ENCODE assay signal across 8 cellular contexts in the genomic region with DNA sequence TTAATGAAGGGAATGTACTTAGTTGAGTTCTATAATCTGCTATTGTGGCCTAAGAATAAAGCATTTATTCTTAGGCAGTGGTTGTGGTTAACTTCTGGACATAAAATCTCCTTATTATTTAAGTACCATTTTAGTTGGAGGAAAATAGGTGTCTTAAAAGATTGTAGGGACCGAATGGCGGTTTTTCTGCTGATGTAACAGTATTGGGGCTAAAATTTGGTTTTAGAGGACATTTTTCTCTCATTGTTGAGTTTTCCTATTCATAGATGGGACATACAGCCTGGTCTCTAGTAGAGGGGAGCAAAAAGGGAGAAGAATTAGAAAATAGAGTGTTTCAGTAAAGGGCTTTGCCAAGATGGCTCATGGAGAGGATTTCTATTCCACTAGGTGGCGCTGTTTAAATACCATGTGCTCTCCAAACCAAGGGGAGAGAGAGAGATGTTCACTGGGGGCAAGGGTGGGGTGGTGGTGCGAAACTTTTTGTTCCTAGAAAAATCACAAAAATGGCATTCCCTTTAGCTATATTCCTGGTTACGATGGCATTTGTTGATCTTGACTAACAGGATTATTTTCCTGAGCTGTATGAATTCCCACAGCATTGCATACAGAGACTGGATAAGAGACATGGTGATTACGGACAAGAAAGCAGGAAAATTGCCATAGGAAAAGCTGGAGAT. TPM values are rescaled to one million over a fixed set of nuclear protein-coding genes. Genes with fewer than 3 reads are reported as not detected.
A peak's percentile ranks its signal among the peaks of the same experiment; 100 is the strongest.
DNase-seq lines count a peak whose midpoint lies in the region; ATAC-seq and TF ChIP-seq lines count a peak whose summit lies in the region.

No MANE protein-coding gene starts in this region.

- H3K14ac ChIP-seq in mesenchymal stem cell (ENCODE audit: low read length in 2 of 2) = no peak overlapping the region

- CTCF ChIA-PET in AG04449 (lab: Yijun Ruan, JAX) (interaction anchor here (0.7 to 6.9 kb wide), 13 partner anchors 10 to 261 kb away, joined by 3 to 144 read pairs (median 5); partner anchors contain the start of genes FCGR2A, FCRLA and FCRLB), GM10248 (lab: Yijun Ruan, JAX) (interaction anchor here (0.6 to 6.6 kb wide), 18 partner anchors 11 to 550 kb away, joined by 3 to 79 read pairs (median 4); partner anchors contain the start of genes DUSP12, FCGR2A, FCRLA and HSPA6)

- H3K4me3 Mint-ChIP-seq in T-helper 17 cell = no peak overlapping the region

- H3K27ac ChIP-seq in effector memory CD4-positive, alpha-beta T cell (ENCODE audit: insufficient read depth, low read length, poor library complexity, severe bottlenecking) = no peak overlapping the region
- H3K27ac ChIP-seq in mesenchymal stem cell (ENCODE audit: low read length, poor library complexity, severe bottlenecking) = no peak overlapping the region

- POLR2A ChIA-PET in AG04449 (lab: Yijun Ruan, JAX) = no interaction called here
- POLR2A ChIA-PET in GM10248 (lab: Yijun Ruan, JAX) = no interaction called here

- H2AK5ac ChIP-seq in mesenchymal stem cell (ENCODE audit: low read length, severe bottlenecking) = no peak overlapping the region

- peak; percentile 70 for ATAC-seq in T-helper 17 cell
- ATAC-seq in HG02981 (IDR thresholded peaks at IDR 0.05; ENCODE audit: unreplicated experiment) = no peak

- H3K4ac ChIP-seq in mesenchymal stem cell (ENCODE audit: low read depth in 1 of 2, low read length in 2 of 2) = no peak overlapping the region

- H2BK15ac ChIP-seq in mesenchymal stem cell (ENCODE audit: low read depth, poor library complexity, severe bottlenecking) = no peak overlapping the region

- H2BK5ac ChIP-seq in mesenchymal stem cell (ENCODE audit: low read depth, low read length, poor library complexity, severe bottlenecking) = no peak overlapping the region

- no peaks in the 10 kb centered on the region for H3K4me1 ChIP-seq in effector memory CD4-positive, alpha-beta T cell (ENCODE audit: control insufficient read depth, insufficient read depth, low read length, poor library complexity, severe bottlenecking)
- no peaks in the 10 kb centered on the region for H3K4me1 ChIP-seq in mesenchymal stem cell (ENCODE audit: control insufficient read depth, insufficient read depth, low read depth, low read length)

- H3K36me3 Mint-ChIP-seq in T-helper 17 cell (ENCODE audit: low read depth) = no peaks in the 10 kb centered on the region

- no peak overlapping the region for H3K23ac ChIP-seq in mesenchymal stem cell (ENCODE audit: low read length in 2 of 2)

- no peak overlapping the region for H2AFZ ChIP-seq in mesenchymal stem cell (ENCODE audit: low read depth, low read length)

- no peak overlapping the region for H4K91ac ChIP-seq in mesenchymal stem cell (ENCODE audit: low read length)

- H3K27me3 Mint-ChIP-seq in T-helper 17 cell = peaks cover 36% of the 10 kb centered on the region

- no peaks in the 10 kb centered on the region for H3K9me3 ChIP-seq in T-helper 17 cell (ENCODE audit: control insufficient read depth, low read length, poor library complexity, severe bottlenecking)
- no peaks in the 10 kb centered on the region for H3K9me3 ChIP-seq in effector memory CD4-positive, alpha-beta T cell (ENCODE audit: control insufficient read depth, low read length)
- no peaks in the 10 kb centered on the region for H3K9me3 ChIP-seq in mesenchymal stem cell (ENCODE audit: control insufficient read depth, low read length)

- H3K4me3 ChIP-seq in AG04449 (ENCODE audit: low read depth, low read length) = no peak overlapping the region
- H3K4me3 ChIP-seq in effector memory CD4-positive, alpha-beta T cell (ENCODE audit: insufficient read depth, low read depth, low read length, poor library complexity, severe bottlenecking) = no peak overlapping the region
- peak overlapping the region in 1 of 2 experiments; percentile 57 for H3K4me3 ChIP-seq in mesenchymal stem cell (ENCODE audit: insufficient read depth in 1 of 2, low read depth in 1 of 2, low read length in 2 of 2)

- no peak for DNase-seq in AG04449 (ENCODE audit: low read depth, low spot score)
- DNase-seq in GM10248 (ENCODE audit: extremely low spot score) = peak; percentile 61
- peak; percentile 67 for DNase-seq in NCI-H1105 (lab: John Stamatoyannopoulos, UW)
- peak in 1 of 3 donors; percentile 12 for DNase-seq in T-helper 17 cell
- peak in 2 of 3 donors; percentile 6 to 18 for DNase-seq in effector memory CD4-positive, alpha-beta T cell
- peak; percentile 69 for DNase-seq in mesenchymal stem cell
- DNase-seq in superior temporal gyrus (ENCODE audit: extremely low spot score) = peak; percentile 94

- H3K27ac Mint-ChIP-seq in T-helper 17 cell = no peak overlapping the region

- H3K9ac ChIP-seq in mesenchymal stem cell (ENCODE audit: low read length) = peak overlapping the region; percentile 39

- no peaks in the 10 kb centered on the region for H3K36me3 ChIP-seq in effector memory CD4-positive, alpha-beta T cell (ENCODE audit: control insufficient read depth, insufficient read depth, low read length)
- no peaks in the 10 kb centered on the region for H3K36me3 ChIP-seq in mesenchymal stem cell (ENCODE audit: control insufficient read depth in 1 of 2, insufficient read depth in 2 of 2, low read depth in 1 of 2, low read length in 2 of 2)

- H3K79me1 ChIP-seq in mesenchymal stem cell (replicated peaks; ENCODE audit: low read length, poor library complexity, severe bottlenecking) = no peaks in the 10 kb centered on the region

- no peaks in the 10 kb centered on the region for H3K27me3 ChIP-seq in effector memory CD4-positive, alpha-beta T cell (replicated peaks; ENCODE audit: control insufficient read depth, insufficient read depth, low read length, poor library complexity, severe bottlenecking)
- H3K27me3 ChIP-seq in mesenchymal stem cell (ENCODE audit: control insufficient read depth in 1 of 2, insufficient read depth in 1 of 2, low read length in 2 of 2) = peaks cover 61 to 70% of the 10 kb centered on the region in 2 experiments

- H3K4me2 ChIP-seq in mesenchymal stem cell (ENCODE audit: low read length, poor library complexity, severe bottlenecking) = no peak overlapping the region

- TF ChIP-seq CTCF in AG04449 (IDR thresholded peaks at IDR 0.05; ENCODE audit: insufficient read depth, low read length, missing control alignments) (peak; percentile 44), GM10248 (IDR thresholded peaks at IDR 0.05; ENCODE audit: control extremely low read depth, extremely low read depth, low read depth, missing control alignments) (peak; percentile 72)

- H2BK120ac ChIP-seq in mesenchymal stem cell (ENCODE audit: low read depth, low read length) = no peak overlapping the region

- 49% methylated on average over 5 of the region's 6 CpGs for WGBS in mesenchymal stem cell

- no peak overlapping the region for H2BK12ac ChIP-seq in mesenchymal stem cell (ENCODE audit: low read length in 2 of 2)

- H3K4me1 Mint-ChIP-seq in T-helper 17 cell = peaks cover 17% of the 10 kb centered on the region

- H4K8ac ChIP-seq in mesenchymal stem cell (ENCODE audit: low read length) = no peak overlapping the region

- no peak overlapping the region for H3K18ac ChIP-seq in mesenchymal stem cell (ENCODE audit: low read depth in 1 of 2, low read length in 2 of 2)

RNA-seq across cellular contexts. Expression of gene FCGR2A, which starts 18.3 kb away (rescaled TPM):
- 1 to 10 TPM; 2.5 to 6.1 TPM for total RNA-seq in T-helper 17 cell
- polyA plus RNA-seq in mesenchymal stem cell (2013, experiment 1 of 2) = 5.1 TPM
- polyA plus RNA-seq in mesenchymal stem cell (2013, experiment 2 of 2) = 4.4 TPM

RNA-seq across cellular contexts. Expression of gene HSPA6, which starts 37.4 kb away (rescaled TPM):
- under 1 TPM; 0.27 to 0.50 TPM for total RNA-seq in T-helper 17 cell
- polyA plus RNA-seq in mesenchymal stem cell (2013, experiment 1 of 2) = 0.14 TPM
- 0.18 TPM for polyA plus RNA-seq in mesenchymal stem cell (2013, experiment 2 of 2)
